Comparison of ENCODE assay signal across 1 cellular context in genomic region chr6:152277826-152278247, GRCh38.
TF ChIP-seq lines count a peak whose summit lies in the region.

No MANE protein-coding gene starts in this region.

TF ChIP-seq in WTC11, 78 proteins besides CTCF, POLR2A, EP300 and RAD21 (continued from another document):
- TF ChIP-seq FOXP4 (CRISPR knock-in tag; IDR thresholded peaks at IDR 0.05), result no peak
